1 cellular context compared by ENCODE assay signal in the genomic region with DNA sequence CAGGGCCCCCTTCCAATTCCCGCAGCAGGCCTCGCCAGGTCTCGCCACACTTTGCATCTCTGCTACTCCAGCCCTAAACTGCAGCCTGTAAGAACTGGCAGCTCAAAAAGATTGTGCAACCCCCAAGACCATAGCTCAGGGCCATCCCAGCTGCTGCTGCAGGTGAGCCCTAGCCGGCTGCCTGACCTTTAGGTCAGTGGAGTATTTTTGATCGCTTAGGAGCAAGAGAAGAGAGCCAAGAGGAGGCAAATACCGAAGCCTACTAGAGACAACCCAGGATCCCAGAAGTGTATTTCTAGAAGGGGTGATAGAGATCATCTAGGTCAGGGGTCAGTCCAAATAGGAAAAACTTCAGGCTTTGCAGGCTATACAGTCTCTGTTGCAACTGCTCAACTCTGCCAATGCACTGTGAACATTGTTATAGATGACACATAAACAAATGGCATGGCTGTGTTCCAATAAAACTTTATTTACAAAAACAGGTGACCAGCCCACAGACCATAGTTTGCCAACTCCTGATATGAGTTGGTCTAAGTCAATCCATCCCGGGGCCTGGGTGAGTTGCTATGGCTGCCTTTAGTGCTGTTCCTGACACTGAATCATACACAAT.
TF ChIP-seq lines count a peak whose summit lies in the region.

No MANE protein-coding gene starts in this region.

TF ChIP-seq in K562, 482 proteins besides CTCF, POLR2A, EP300 and RAD21:
- TF ChIP-seq, protein P1, sequence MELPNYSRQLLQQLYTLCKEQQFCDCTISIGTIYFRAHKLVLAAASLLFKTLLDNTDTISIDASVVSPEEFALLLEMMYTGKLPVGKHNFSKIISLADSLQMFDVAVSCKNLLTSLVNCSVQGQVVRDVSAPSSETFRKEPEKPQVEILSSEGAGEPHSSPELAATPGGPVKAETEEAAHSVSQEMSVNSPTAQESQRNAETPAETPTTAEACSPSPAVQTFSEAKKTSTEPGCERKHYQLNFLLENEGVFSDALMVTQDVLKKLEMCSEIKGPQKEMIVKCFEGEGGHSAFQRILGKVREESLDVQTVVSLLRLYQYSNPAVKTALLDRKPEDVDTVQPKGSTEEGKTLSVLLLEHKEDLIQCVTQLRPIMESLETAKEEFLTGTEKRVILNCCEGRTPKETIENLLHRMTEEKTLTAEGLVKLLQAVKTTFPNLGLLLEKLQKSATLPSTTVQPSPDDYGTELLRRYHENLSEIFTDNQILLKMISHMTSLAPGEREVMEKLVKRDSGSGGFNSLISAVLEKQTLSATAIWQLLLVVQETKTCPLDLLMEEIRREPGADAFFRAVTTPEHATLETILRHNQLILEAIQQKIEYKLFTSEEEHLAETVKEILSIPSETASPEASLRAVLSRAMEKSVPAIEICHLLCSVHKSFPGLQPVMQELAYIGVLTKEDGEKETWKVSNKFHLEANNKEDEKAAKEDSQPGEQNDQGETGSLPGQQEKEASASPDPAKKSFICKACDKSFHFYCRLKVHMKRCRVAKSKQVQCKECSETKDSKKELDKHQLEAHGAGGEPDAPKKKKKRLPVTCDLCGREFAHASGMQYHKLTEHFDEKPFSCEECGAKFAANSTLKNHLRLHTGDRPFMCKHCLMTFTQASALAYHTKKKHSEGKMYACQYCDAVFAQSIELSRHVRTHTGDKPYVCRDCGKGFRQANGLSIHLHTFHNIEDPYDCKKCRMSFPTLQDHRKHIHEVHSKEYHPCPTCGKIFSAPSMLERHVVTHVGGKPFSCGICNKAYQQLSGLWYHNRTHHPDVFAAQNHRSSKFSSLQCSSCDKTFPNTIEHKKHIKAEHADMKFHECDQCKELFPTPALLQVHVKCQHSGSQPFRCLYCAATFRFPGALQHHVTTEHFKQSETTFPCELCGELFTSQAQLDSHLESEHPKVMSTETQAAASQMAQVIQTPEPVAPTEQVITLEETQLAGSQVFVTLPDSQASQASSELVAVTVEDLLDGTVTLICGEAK (IDR thresholded peaks at IDR 0.05) = peak; percentile 87
- TF ChIP-seq, protein P1 (CRISPR knock-in tag; IDR thresholded peaks at IDR 0.05) = peak; percentile 61
- TF ChIP-seq MXI1 (IDR thresholded peaks at IDR 0.05; ENCODE audit: low read depth, low read length) (no peak), CEBPB (tag; IDR thresholded peaks at IDR 0.05) (peak; percentile 30; the same call in 1 of the 2 replicates)
